Comparison of ENCODE assay signal across 1 cellular context in genomic region chr1:87508247-87508646, GRCh38.
TF ChIP-seq lines count a peak whose summit lies in the region.

No MANE protein-coding gene starts in this region.

TF ChIP-seq in SK-N-SH, 30 proteins besides CTCF, POLR2A, EP300 and RAD21 (continued from another document):
- TF ChIP-seq ZBTB33 (IDR thresholded peaks at IDR 0.05; ENCODE audit: borderline replicate concordance, low read depth) (no peak), RFX5 (IDR thresholded peaks at IDR 0.05; ENCODE audit: low read length) (no peak), SIN3A (IDR thresholded peaks at IDR 0.05; ENCODE audit: borderline replicate concordance, low read depth, low read length) (no peak), TAF1 (IDR thresholded peaks at IDR 0.05; ENCODE audit: borderline replicate concordance, low read depth, low read length) (no peak), USF1 (IDR thresholded peaks at IDR 0.05; ENCODE audit: borderline replicate concordance, low read depth) (no peak), JUND (IDR thresholded peaks at IDR 0.05) (no peak)
